ENCODE assay signal across 9 cellular contexts in genomic region chr12:40375076-40375475, GRCh38.
DNase-seq lines count a peak whose midpoint lies in the region; ATAC-seq, FAIRE-seq and TF ChIP-seq lines count a peak whose summit lies in the region.
"Had no signal": no experiment of that assay in that cellular context is flagged by ENCODE, and none has a peak within 500 bp of the region (broad histone marks: within the 10 kb centered on the region; RNA-seq: fewer than 3 reads in every experiment).

No MANE protein-coding gene starts in this region.

- ATAC-seq in GM18868 (IDR thresholded peaks at IDR 0.05; ENCODE audit: unreplicated experiment) (peak; percentile 73), HG03108 (IDR thresholded peaks at IDR 0.05; ENCODE audit: unreplicated experiment) (no peak), GM18520 (IDR thresholded peaks at IDR 0.05; ENCODE audit: unreplicated experiment) (no peak)

- no peaks in the 10 kb centered on the region for H3K36me3 ChIP-seq in bronchial epithelial cell (ENCODE audit: control insufficient read depth, insufficient read depth, low read length)
- H3K36me3 ChIP-seq: ovary had no signal

- peak; percentile 21 for TF ChIP-seq CTCF in bronchial epithelial cell (IDR thresholded peaks at IDR 0.05; ENCODE audit: insufficient read depth, low read length, severe bottlenecking)

- no peaks in the 10 kb centered on the region for H3K27me3 ChIP-seq in bronchial epithelial cell (ENCODE audit: control insufficient read depth, insufficient read depth, low read length)
- H3K27me3 ChIP-seq: ovary had no signal

- FAIRE-seq in bronchial epithelial cell (lab: Jason Lieb, UNC): no peak

- DNase-seq in A172 (ENCODE audit: low spot score) (peak; percentile 1), HT-29 (ENCODE audit: low spot score) (peak; percentile 35), bronchial epithelial cell (ENCODE audit: low read depth) (peak; percentile 12), cerebellar nuclear complex (lab: John Stamatoyannopoulos, UW) (no peak), NCI-H1092 (lab: John Stamatoyannopoulos, UW) (no peak)
- DNase-seq: ovary had no signal

- no peak overlapping the region for H3K4me3 ChIP-seq in bronchial epithelial cell (ENCODE audit: low read depth, low read length)
- H3K4me3 ChIP-seq: ovary had no signal

Comparison
In these comparisons a context has a peak if more than half of its experiments do, and no peak if none do; other contexts are left out.
1. DNase-seq: peak in A172 (single experiment), HT-29 (single experiment) and bronchial epithelial cell (single experiment); none in cerebellar nuclear complex (0 of 2) and NCI-H1092 (single experiment).